ENCODE assay signal across 14 cellular contexts in the genomic region with DNA sequence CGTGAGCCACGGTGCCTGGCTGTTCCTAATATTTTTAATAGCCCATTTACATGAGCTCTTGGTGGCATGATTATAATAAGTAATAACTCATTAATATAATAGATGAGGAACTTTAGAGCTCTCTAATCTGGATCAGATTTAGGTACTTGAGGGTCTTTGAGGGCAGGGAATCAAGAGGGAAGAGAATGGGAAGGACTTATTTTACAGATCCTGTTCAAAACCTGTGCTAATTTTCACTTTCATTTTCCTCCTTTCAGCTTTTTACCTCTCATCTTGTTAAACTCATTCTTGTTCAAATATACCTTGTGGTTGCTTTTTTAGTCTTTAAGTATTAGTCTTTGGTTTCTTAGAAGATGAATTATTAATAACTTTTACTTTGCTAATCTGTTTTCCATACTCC. TPM values are rescaled to one million over a fixed set of nuclear protein-coding genes. Genes with fewer than 3 reads are reported as not detected.
DNase-seq lines count a peak whose midpoint lies in the region; ATAC-seq, FAIRE-seq and TF ChIP-seq lines count a peak whose summit lies in the region.
"Had no signal": no experiment of that assay in that cellular context is flagged by ENCODE, and none has a peak within 500 bp of the region (broad histone marks: within the 10 kb centered on the region; RNA-seq: fewer than 3 reads in every experiment).

No MANE protein-coding gene starts in this region.

- H3K4me1 Mint-ChIP-seq in activated T-helper 1 cell treated with anti-CD3 and anti-CD28 coated beads, Interleukin-12 subunit alpha, Interleukin-12 subunit beta, Interleukin-2, Interleukin-4 antibody, amounts not matched to agents 30 ng/mL and 10 ng/mL and 1 ng/mL, durations not matched to agents 14 hours and 24 hours and 36 hours (ENCODE audit: low read depth), result peaks cover 48% of the 10 kb centered on the region
- peaks cover 26 to 75% (median 53%) of the 10 kb centered on the region in 4 donors for H3K4me1 Mint-ChIP-seq in naive thymus-derived CD8-positive, alpha-beta T cell
- H3K4me1 Mint-ChIP-seq in endodermal cell, result peaks cover 7% of the 10 kb centered on the region

- POLR2A ChIA-PET in naive thymus-derived CD8-positive, alpha-beta T cell (lab: Charles Lee), result interaction anchor here (0.7 kb wide), 1 partner anchor 1109 kb away, joined by 4 read pairs; no protein-coding TSS in a partner anchor

- H3K27me3 ChIP-seq in endodermal cell (ENCODE audit: control insufficient read depth, insufficient read depth, low read length, poor library complexity, severe bottlenecking), result no peaks in the 10 kb centered on the region
- H3K27me3 ChIP-seq: stomach had no signal

- DNase-seq in D721Med (ENCODE audit: insufficient read length, low spot score), result peak; percentile 37
- no peak for DNase-seq in Jurkat, Clone E6-1 (ENCODE audit: low read depth, low spot score)
- no peak for DNase-seq in activated T-helper 1 cell treated with anti-CD3 and anti-CD28 coated beads, Interleukin-12 subunit alpha, Interleukin-12 subunit beta, Interleukin-2, Interleukin-4 antibody, amounts not matched to agents 30 ng/mL and 10 ng/mL and 1 ng/mL, durations not matched to agents 14 hours and 24 hours and 36 hours (ENCODE audit: low spot score)
- peak in 1 of 10 donors; percentile 21 for DNase-seq in naive thymus-derived CD8-positive, alpha-beta T cell
- no peak for DNase-seq in endodermal cell
- no peak for DNase-seq in NCI-H2029 treated with DMSO at 0.1 percent for 48 hours (lab: John Stamatoyannopoulos, UW)
- no peak for DNase-seq in hepatic stellate cell (ENCODE audit: low spot score)
- DNase-seq: activated gamma-delta T cell treated with Interleukin-2 at 50 U/mL for 16 hours, GDM1, NCI-H2227 treated with DMSO at 0.1 percent for 48 hours, PC-3, stomach had no signal

- FAIRE-seq in D721Med (lab: Jason Lieb, UNC), result peak; percentile 56

- no peak overlapping the region for H3K27ac ChIP-seq in endodermal cell (ENCODE audit: low read depth, low read length)

- peak overlapping the region; percentile 75 for H3K4me3 Mint-ChIP-seq in activated T-helper 1 cell treated with anti-CD3 and anti-CD28 coated beads, Interleukin-12 subunit alpha, Interleukin-12 subunit beta, Interleukin-2, Interleukin-4 antibody, amounts not matched to agents 30 ng/mL and 10 ng/mL and 1 ng/mL, durations not matched to agents 14 hours and 24 hours and 36 hours
- peak overlapping the region; percentile 64 to 83 (median 78) for H3K4me3 Mint-ChIP-seq in naive thymus-derived CD8-positive, alpha-beta T cell
- no peak overlapping the region for H3K4me3 Mint-ChIP-seq in endodermal cell

- no peak for TF ChIP-seq CTCF in D721Med (IDR thresholded peaks at IDR 0.05; ENCODE audit: insufficient read depth, missing control alignments)
- TF ChIP-seq CTCF in endodermal cell (conservative IDR thresholded peaks at IDR 0.05), result no peak

- ATAC-seq in naive thymus-derived CD8-positive, alpha-beta T cell, result no peak
- ATAC-seq: PC-3 had no signal

- no peaks in the 10 kb centered on the region for H3K9me3 ChIP-seq in endodermal cell (ENCODE audit: control insufficient read depth, low read length)
- H3K9me3 ChIP-seq: stomach had no signal

- H3K4me3 ChIP-seq in Jurkat, Clone E6-1 (ENCODE audit: low read length), result peak overlapping the region; percentile 22
- H3K4me3 ChIP-seq in endodermal cell (ENCODE audit: low read length), result no peak overlapping the region
- H3K4me3 ChIP-seq: stomach had no signal

- WGBS in endodermal cell (ENCODE audit: insufficient coverage in 1 of 2, insufficient read length in 1 of 2), 2 experiments, result 100% methylated on average over 1 of the region's 2 CpGs; no CpG with 5 or more reads in 1 of the 2 experiments

- no peaks in the 10 kb centered on the region for H3K4me1 ChIP-seq in endodermal cell (ENCODE audit: control insufficient read depth, insufficient read depth, low read length)

- H3K27ac Mint-ChIP-seq in activated T-helper 1 cell treated with anti-CD3 and anti-CD28 coated beads, Interleukin-12 subunit alpha, Interleukin-12 subunit beta, Interleukin-2, Interleukin-4 antibody, amounts not matched to agents 30 ng/mL and 10 ng/mL and 1 ng/mL, durations not matched to agents 14 hours and 24 hours and 36 hours, result peak overlapping the region; percentile 81
- peak overlapping the region; percentile 90 to 95 (median 94) for H3K27ac Mint-ChIP-seq in naive thymus-derived CD8-positive, alpha-beta T cell
- H3K27ac Mint-ChIP-seq in endodermal cell, result no peak overlapping the region

- H3K27me3 Mint-ChIP-seq in activated T-helper 1 cell treated with anti-CD3 and anti-CD28 coated beads, Interleukin-12 subunit alpha, Interleukin-12 subunit beta, Interleukin-2, Interleukin-4 antibody, amounts not matched to agents 30 ng/mL and 10 ng/mL and 1 ng/mL, durations not matched to agents 14 hours and 24 hours and 36 hours (ENCODE audit: insufficient read depth), result no peaks in the 10 kb centered on the region
- H3K27me3 Mint-ChIP-seq in naive thymus-derived CD8-positive, alpha-beta T cell, result no peaks in the 10 kb centered on the region
- no peaks in the 10 kb centered on the region for H3K27me3 Mint-ChIP-seq in endodermal cell (ENCODE audit: insufficient read depth)

- H3K9me3 Mint-ChIP-seq in activated T-helper 1 cell treated with anti-CD3 and anti-CD28 coated beads, Interleukin-12 subunit alpha, Interleukin-12 subunit beta, Interleukin-2, Interleukin-4 antibody, amounts not matched to agents 30 ng/mL and 10 ng/mL and 1 ng/mL, durations not matched to agents 14 hours and 24 hours and 36 hours, result no peaks in the 10 kb centered on the region
- H3K9me3 Mint-ChIP-seq in naive thymus-derived CD8-positive, alpha-beta T cell, result no peaks in the 10 kb centered on the region
- H3K9me3 Mint-ChIP-seq in endodermal cell, result no peaks in the 10 kb centered on the region

- no peak overlapping the region for H3K9ac ChIP-seq in endodermal cell (ENCODE audit: extremely low read depth, low read length, poor library complexity, severe bottlenecking)

- peaks cover 39% of the 10 kb centered on the region for H3K36me3 Mint-ChIP-seq in activated T-helper 1 cell treated with anti-CD3 and anti-CD28 coated beads, Interleukin-12 subunit alpha, Interleukin-12 subunit beta, Interleukin-2, Interleukin-4 antibody, amounts not matched to agents 30 ng/mL and 10 ng/mL and 1 ng/mL, durations not matched to agents 14 hours and 24 hours and 36 hours (ENCODE audit: low read depth)
- peaks cover 3 to 54% (median 23%) of the 10 kb centered on the region in 3 donors for H3K36me3 Mint-ChIP-seq in naive thymus-derived CD8-positive, alpha-beta T cell
- H3K36me3 Mint-ChIP-seq in endodermal cell (ENCODE audit: low read depth), result peaks cover 39% of the 10 kb centered on the region

- peaks cover 29% of the 10 kb centered on the region for H3K36me3 ChIP-seq in endodermal cell (ENCODE audit: control insufficient read depth, insufficient read depth, low read length)

- intact Hi-C loops in activated T-helper 1 cell treated with anti-CD3 and anti-CD28 coated beads, Interleukin-12 subunit alpha, Interleukin-12 subunit beta, Interleukin-2, Interleukin-4 antibody, amounts not matched to agents 30 ng/mL and 10 ng/mL and 1 ng/mL, durations not matched to agents 14 hours and 24 hours and 36 hours (cut with micrococcal nuclease), result no loop called here

RNA-seq across cellular contexts. Expression of gene NECAP1, which starts 5.6 kb away (rescaled TPM):
- polyA plus RNA-seq in Jurkat, Clone E6-1 (2012; ENCODE audit: insufficient read depth, insufficient read length), result 21.8 TPM
- 38.2 and 39.4 TPM in 2 replicates for total RNA-seq in activated T-helper 1 cell treated with anti-CD3 and anti-CD28 coated beads, Interleukin-12 subunit alpha, Interleukin-12 subunit beta, Interleukin-2, Interleukin-4 antibody, amounts not matched to agents 30 ng/mL and 10 ng/mL and 1 ng/mL, durations not matched to agents 14 hours and 24 hours and 36 hours
- 10 to 100 TPM; 59.8 to 67.9 TPM for total RNA-seq in naive thymus-derived CD8-positive, alpha-beta T cell
- polyA plus RNA-seq in naive thymus-derived CD8-positive, alpha-beta T cell, result 10 to 100 TPM; 20.4 to 26.0 (median 24.9) TPM
- total RNA-seq in endodermal cell, result 10 to 100 TPM; 19.9 to 33.9 TPM
- polyA plus RNA-seq in endodermal cell (2013, experiment 1 of 2), result 20.3 TPM
- 20.1 TPM for polyA plus RNA-seq in endodermal cell (2013, experiment 2 of 2)

RNA-seq across cellular contexts. Expression of gene C3AR1, which starts 21.5 kb away (rescaled TPM):
- not detected for polyA plus RNA-seq in Jurkat, Clone E6-1 (2012; ENCODE audit: insufficient read depth, insufficient read length)
- total RNA-seq in activated T-helper 1 cell treated with anti-CD3 and anti-CD28 coated beads, Interleukin-12 subunit alpha, Interleukin-12 subunit beta, Interleukin-2, Interleukin-4 antibody, amounts not matched to agents 30 ng/mL and 10 ng/mL and 1 ng/mL, durations not matched to agents 14 hours and 24 hours and 36 hours, result 0.60 and 0.71 TPM in 2 replicates
- total RNA-seq in naive thymus-derived CD8-positive, alpha-beta T cell, result 1 to 10 TPM; 1.5 to 2.0 TPM
- 1 to 10 TPM in 2 of 3 donors, under 1 TPM in 1; 0.09 to 6.5 (median 2.7) TPM for polyA plus RNA-seq in naive thymus-derived CD8-positive, alpha-beta T cell
- total RNA-seq in endodermal cell, result not detected
- polyA plus RNA-seq in endodermal cell (2013, experiment 1 of 2), result not detected
- polyA plus RNA-seq in endodermal cell (2013, experiment 2 of 2), result not detected
- total RNA-seq: epithelial cell of proximal tubule, PC-3 had no signal

RNA-seq across cellular contexts. Expression of gene CLEC4A, which starts 35.8 kb away (rescaled TPM):
- polyA plus RNA-seq in Jurkat, Clone E6-1 (2012; ENCODE audit: insufficient read depth, insufficient read length), result 1.4 TPM
- total RNA-seq in activated T-helper 1 cell treated with anti-CD3 and anti-CD28 coated beads, Interleukin-12 subunit alpha, Interleukin-12 subunit beta, Interleukin-2, Interleukin-4 antibody, amounts not matched to agents 30 ng/mL and 10 ng/mL and 1 ng/mL, durations not matched to agents 14 hours and 24 hours and 36 hours, result 0.26 and 1.3 TPM in 2 replicates
- total RNA-seq in naive thymus-derived CD8-positive, alpha-beta T cell, result 1 to 10 TPM; 1.4 to 2.9 TPM
- polyA plus RNA-seq in naive thymus-derived CD8-positive, alpha-beta T cell, result under 1 TPM; 0.39 to 0.82 (median 0.60) TPM
- under 1 TPM in 1 of 2 donors, not detected in 1; 0.53 TPM for total RNA-seq in endodermal cell
- not detected for polyA plus RNA-seq in endodermal cell (2013, experiment 1 of 2)
- polyA plus RNA-seq in endodermal cell (2013, experiment 2 of 2), result 1.4 TPM
- total RNA-seq: epithelial cell of proximal tubule, myocyte had no signal

RNA-seq across cellular contexts. Expression of gene FOXJ2, which starts 55.1 kb away (rescaled TPM):
- polyA plus RNA-seq in Jurkat, Clone E6-1 (2012; ENCODE audit: insufficient read depth, insufficient read length), result 10.4 TPM
- 19.9 and 20.7 TPM in 2 replicates for total RNA-seq in activated T-helper 1 cell treated with anti-CD3 and anti-CD28 coated beads, Interleukin-12 subunit alpha, Interleukin-12 subunit beta, Interleukin-2, Interleukin-4 antibody, amounts not matched to agents 30 ng/mL and 10 ng/mL and 1 ng/mL, durations not matched to agents 14 hours and 24 hours and 36 hours
- total RNA-seq in naive thymus-derived CD8-positive, alpha-beta T cell, result 10 to 100 TPM; 26.6 to 27.1 TPM
- polyA plus RNA-seq in naive thymus-derived CD8-positive, alpha-beta T cell, result 10 to 100 TPM in 1 of 3 donors, 1 to 10 TPM in 2; 6.7 to 14.4 (median 9.7) TPM
- total RNA-seq in endodermal cell, result 10 to 100 TPM; 10.8 to 21.2 TPM
- 13.5 TPM for polyA plus RNA-seq in endodermal cell (2013, experiment 1 of 2)
- polyA plus RNA-seq in endodermal cell (2013, experiment 2 of 2), result 13.4 TPM
